ENCODE assay signal across 23 cellular contexts in the genomic region with DNA sequence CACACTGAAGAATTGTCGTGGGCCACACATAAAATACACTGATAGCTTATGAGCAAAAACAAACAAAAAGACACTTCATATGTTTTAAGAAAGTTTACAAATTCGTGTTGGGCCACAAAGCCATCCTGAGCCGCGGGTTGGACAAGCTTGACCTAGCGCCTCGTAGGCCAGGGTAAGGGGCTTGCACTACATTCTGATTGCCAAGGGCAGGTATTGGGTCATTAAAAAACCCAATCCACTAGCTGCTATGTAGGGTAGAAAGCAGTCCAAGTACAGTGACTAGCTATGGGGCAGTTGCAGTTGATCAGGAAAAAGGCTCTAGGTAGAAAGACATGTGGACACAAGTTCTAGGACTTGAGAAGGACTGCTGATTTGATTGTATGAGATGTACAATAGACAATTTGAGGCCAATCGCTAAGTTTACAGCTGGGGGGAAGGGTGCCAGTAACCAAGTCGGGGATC. TPM values are rescaled to one million over a fixed set of nuclear protein-coding genes. Genes with fewer than 3 reads are reported as not detected.
A peak's percentile ranks its signal among the peaks of the same experiment; 100 is the strongest.
DNase-seq lines count a peak whose midpoint lies in the region; ATAC-seq, FAIRE-seq and TF ChIP-seq lines count a peak whose summit lies in the region.
"Had no signal": no experiment of that assay in that cellular context is flagged by ENCODE, and none has a peak within 500 bp of the region (broad histone marks: within the 10 kb centered on the region; RNA-seq: fewer than 3 reads in every experiment).

No MANE protein-coding gene starts in this region.

- no peaks in the 10 kb centered on the region for H3K9me1 ChIP-seq in endothelial cell of umbilical vein (replicated peaks; ENCODE audit: control insufficient read depth, extremely low read depth, insufficient read depth, low read length)

- no peak overlapping the region for H2BK20ac ChIP-seq in H9 (ENCODE audit: low read depth, low read length, poor library complexity, severe bottlenecking)

- peak; percentile 46 for TF ChIP-seq POLR2A in endothelial cell of umbilical vein (IDR thresholded peaks at IDR 0.05; ENCODE audit: low read depth, low read length)

- no peak for TF ChIP-seq CTCF in SK-N-SH (IDR thresholded peaks at IDR 0.05)
- TF ChIP-seq CTCF in H9 (conservative IDR thresholded peaks at IDR 0.05) = no peak
- no peak for TF ChIP-seq CTCF in endothelial cell of umbilical vein (IDR thresholded peaks at IDR 0.05; ENCODE audit: extremely low read depth in 1 of 2, insufficient read depth in 1 of 2, low read depth in 1 of 2, low read length in 2 of 2)

- DNase-seq in SK-N-SH (no peak), H9 (no peak), endothelial cell of umbilical vein (ENCODE audit: low read depth, low spot score) (no peak), neuronal stem cell (ENCODE audit: low spot score) (no peak), MV-4-11 (lab: John Stamatoyannopoulos, UW) (no peak), GM03348 (ENCODE audit: low spot score) (no peak)
- DNase-seq: 8988T; activated CD4-positive, CD25-positive, alpha-beta regulatory T cell; activated CD8-positive, alpha-beta memory T cell treated with anti-CD3 and anti-CD28 coated beads, Interleukin-2, amount 10 ng/mL, durations not matched to agents 7 days and 5 days; activated naive CD4-positive, alpha-beta T cell treated with Interleukin-2 at 50 U/mL for 16 hours; brain microvascular endothelial cell; left lung; MM.1S; NCI-H187; psoas muscle; Right ventricle myocardium superior; T-helper 2 cell; thyroid gland had no signal

- H2BK15ac ChIP-seq in H9 (ENCODE audit: low read depth, low read length) (no peak overlapping the region), neuronal stem cell (ENCODE audit: low read length) (no peak overlapping the region)

- H3K79me2 ChIP-seq in SK-N-SH (ENCODE audit: insufficient read depth) = no peaks in the 10 kb centered on the region
- no peaks in the 10 kb centered on the region for H3K79me2 ChIP-seq in H9 (ENCODE audit: insufficient read depth, low read length)
- H3K79me2 ChIP-seq in endothelial cell of umbilical vein (ENCODE audit: control insufficient read depth, insufficient read depth, low read length) = peaks cover 2% of the 10 kb centered on the region

- no peak overlapping the region for H3K4ac ChIP-seq in H9 (ENCODE audit: low read depth, low read length)
- no peak overlapping the region for H3K4ac ChIP-seq in neuronal stem cell (ENCODE audit: low read length)

- H3K4me3 Mint-ChIP-seq in H9 = no peak overlapping the region
- H3K4me3 Mint-ChIP-seq: activated CD8-positive, alpha-beta memory T cell treated with anti-CD3 and anti-CD28 coated beads, Interleukin-2, amount 10 ng/mL, durations not matched to agents 7 days and 5 days; CD14-positive monocyte had no signal

- H4K8ac ChIP-seq in H9 (replicated peaks; ENCODE audit: insufficient read length, low read depth, low read length) = no peak overlapping the region
- no peak overlapping the region for H4K8ac ChIP-seq in neuronal stem cell (ENCODE audit: low read depth, low read length)

- H3K14ac ChIP-seq in H9 (ENCODE audit: insufficient read depth, low read length) (no peak overlapping the region), neuronal stem cell (ENCODE audit: low read length) (no peak overlapping the region)

- ATAC-seq in SK-N-SH treated with all-trans-retinoic acid at 6 μM for 48 hours (no peak), HG02571 (IDR thresholded peaks at IDR 0.05; ENCODE audit: unreplicated experiment) (no peak)
- ATAC-seq: activated CD8-positive, alpha-beta memory T cell treated with anti-CD3 and anti-CD28 coated beads, Interleukin-2, amount 10 ng/mL, durations not matched to agents 7 days and 5 days; left lung had no signal

- H3K27me3 Mint-ChIP-seq in H9 (ENCODE audit: low read depth) = no peaks in the 10 kb centered on the region; the same call in 1 of the 2 replicates
- H3K27me3 Mint-ChIP-seq: activated CD8-positive, alpha-beta memory T cell treated with anti-CD3 and anti-CD28 coated beads, Interleukin-2, amount 10 ng/mL, durations not matched to agents 7 days and 5 days had no signal

- H4K91ac ChIP-seq in H9 (ENCODE audit: insufficient read length, low read depth, low read length) (no peak overlapping the region), neuronal stem cell (ENCODE audit: low read depth, low read length, poor library complexity) (no peak overlapping the region)

- H3K27me3 ChIP-seq in SK-N-SH (ENCODE audit: insufficient read depth) (no peaks in the 10 kb centered on the region), H9 (ENCODE audit: insufficient read depth, low read length) (no peaks in the 10 kb centered on the region), endothelial cell of umbilical vein (ENCODE audit: control insufficient read depth in 2 of 2, insufficient read depth in 2 of 2, low read length in 2 of 2) (no peaks in the 10 kb centered on the region), neuronal stem cell (ENCODE audit: control insufficient read depth in 3 of 3, insufficient read depth in 3 of 3, low read depth in 1 of 3, low read length in 3 of 3) (no peaks in the 10 kb centered on the region)
- H3K27me3 ChIP-seq: brain microvascular endothelial cell, left lung, thyroid gland had no signal

- H3K9me3 Mint-ChIP-seq in H9 = no peaks in the 10 kb centered on the region
- H3K9me3 Mint-ChIP-seq: CD14-positive monocyte had no signal

- peaks cover 8 to 16% of the 10 kb centered on the region in 2 experiments; a peak in 3 of 4 replicates for H3K4me1 Mint-ChIP-seq in H9
- H3K4me1 Mint-ChIP-seq: CD14-positive monocyte had no signal

- H4K20me1 ChIP-seq in SK-N-SH (ENCODE audit: insufficient read depth) = no peaks in the 10 kb centered on the region
- no peaks in the 10 kb centered on the region for H4K20me1 ChIP-seq in H9 (ENCODE audit: control insufficient read depth, insufficient read depth, insufficient read length)
- H4K20me1 ChIP-seq in endothelial cell of umbilical vein (replicated peaks; ENCODE audit: control insufficient read depth, extremely low read depth, insufficient read depth, low read length) = no peaks in the 10 kb centered on the region

- FAIRE-seq in endothelial cell of umbilical vein (lab: Jason Lieb, UNC) = no peak
- FAIRE-seq: frontal cortex had no signal

- TF ChIP-seq RAD21 in SK-N-SH (IDR thresholded peaks at IDR 0.05; ENCODE audit: low read length) = no peak

- H3K18ac ChIP-seq in H9 (ENCODE audit: insufficient read length, low read depth, low read length) (no peak overlapping the region), neuronal stem cell (ENCODE audit: low read length) (no peak overlapping the region)

- intact Hi-C loops in endothelial cell of umbilical vein (cut with micrococcal nuclease) = no loop called here

- POLR2A ChIA-PET in SK-N-SH (lab: Yijun Ruan, JAX) = interaction anchor here (0.6 kb wide), 1 partner anchor 38 kb away, joined by 3 read pairs; no protein-coding TSS in a partner anchor
- POLR2A ChIA-PET in endothelial cell of umbilical vein (lab: Charles Lee) = no interaction called here

- H2AK5ac ChIP-seq in H9 (ENCODE audit: insufficient read length, low read length) (no peak overlapping the region), neuronal stem cell (ENCODE audit: low read depth, low read length) (no peak overlapping the region)

- peak overlapping the region in 2 of 3 experiments; percentile 41; a peak in 3 of 7 replicates for H3K27ac Mint-ChIP-seq in H9

- H4K5ac ChIP-seq in H9 (ENCODE audit: insufficient read length, low read depth, low read length) = no peak overlapping the region

- H3F3A ChIP-seq in SK-N-SH (replicated peaks; ENCODE audit: insufficient read depth) = peaks cover 17% of the 10 kb centered on the region

- no peak overlapping the region for H2BK5ac ChIP-seq in H9 (ENCODE audit: insufficient read length, low read length)
- no peak overlapping the region for H2BK5ac ChIP-seq in neuronal stem cell (ENCODE audit: low read length)

- H3K36me3 ChIP-seq in SK-N-SH (replicated peaks in 1 of 2; ENCODE audit: control insufficient read depth in 1 of 2, insufficient read depth in 2 of 2, low read length in 1 of 2) (peaks cover 40 to 52% of the 10 kb centered on the region in 2 experiments), endothelial cell of umbilical vein (ENCODE audit: control insufficient read depth in 2 of 2, extremely low read depth in 1 of 2, insufficient read depth in 2 of 2, low read length in 2 of 2) (peaks cover 45 to 52% of the 10 kb centered on the region in 2 experiments), neuronal stem cell (replicated peaks in 1 of 2; ENCODE audit: control insufficient read depth in 2 of 2, insufficient read depth in 2 of 2, low read length in 2 of 2) (peaks cover 34 to 77% of the 10 kb centered on the region in 2 donors)

- no peak overlapping the region for H3K4me2 ChIP-seq in SK-N-SH
- H3K4me2 ChIP-seq in H9 (ENCODE audit: insufficient read depth, insufficient read length, low read length) = no peak overlapping the region
- no peak overlapping the region for H3K4me2 ChIP-seq in endothelial cell of umbilical vein (ENCODE audit: insufficient read depth, low read length)
- no peak overlapping the region for H3K4me2 ChIP-seq in neuronal stem cell (ENCODE audit: insufficient read depth, low read length, poor library complexity, severe bottlenecking)

- no peak overlapping the region for H2AFZ ChIP-seq in SK-N-SH (ENCODE audit: low read depth)
- no peak overlapping the region for H2AFZ ChIP-seq in H9 (ENCODE audit: low read length)
- H2AFZ ChIP-seq in endothelial cell of umbilical vein (ENCODE audit: low read depth, low read length) = no peak overlapping the region
- no peak overlapping the region for H2AFZ ChIP-seq in neuronal stem cell (ENCODE audit: low read length)

- no peak for TF ChIP-seq EP300 in SK-N-SH (IDR thresholded peaks at IDR 0.05; ENCODE audit: borderline replicate concordance in 1 of 2, low read depth in 1 of 2, low read length in 1 of 2)

- no peak overlapping the region for H3K9ac ChIP-seq in SK-N-SH
- no peak overlapping the region for H3K9ac ChIP-seq in H9 (ENCODE audit: extremely low read depth, insufficient read length, low read length)
- H3K9ac ChIP-seq in endothelial cell of umbilical vein (replicated peaks; ENCODE audit: extremely low read depth, insufficient read depth, low read length) = no peak overlapping the region
- no peak overlapping the region for H3K9ac ChIP-seq in neuronal stem cell (ENCODE audit: low read depth, low read length, poor library complexity)

- H3K27ac ChIP-seq in SK-N-SH (ENCODE audit: low read depth in 2 of 2, low read length in 1 of 2) = no peak overlapping the region
- H3K27ac ChIP-seq in H9 (ENCODE audit: insufficient read length, low read depth, low read length) = no peak overlapping the region
- no peak overlapping the region for H3K27ac ChIP-seq in endothelial cell of umbilical vein (ENCODE audit: insufficient read depth, low read depth, low read length)
- peak overlapping the region; percentile 28 for H3K27ac ChIP-seq in neuronal stem cell (replicated peaks; ENCODE audit: low read length)
- H3K27ac ChIP-seq: brain microvascular endothelial cell, left lung, psoas muscle, thyroid gland had no signal

- dilution Hi-C loops in endothelial cell of umbilical vein (cut with MboI; ENCODE audit: extremely low pct_ligation_motif_present, low sequenced_read_pairs) = no loop called here

- H2BK120ac ChIP-seq in H9 (ENCODE audit: low read depth, low read length, poor library complexity, severe bottlenecking) = no peak overlapping the region
- no peak overlapping the region for H2BK120ac ChIP-seq in neuronal stem cell (ENCODE audit: low read depth, low read length)

- H3K23ac ChIP-seq in H9 (ENCODE audit: insufficient read length, low read depth, low read length) (no peak overlapping the region), neuronal stem cell (ENCODE audit: low read depth, low read length, poor library complexity) (no peak overlapping the region)

- H3K9me2 ChIP-seq in SK-N-SH = no peaks in the 10 kb centered on the region

- H3K4me1 ChIP-seq in SK-N-SH (ENCODE audit: control insufficient read depth in 1 of 2, insufficient read depth in 2 of 2, low read depth in 1 of 2, low read length in 1 of 2) (no peaks in the 10 kb centered on the region), H9 (ENCODE audit: insufficient read depth, low read length) (no peaks in the 10 kb centered on the region), endothelial cell of umbilical vein (ENCODE audit: control insufficient read depth, extremely low read depth, insufficient read depth, low read length) (no peaks in the 10 kb centered on the region), neuronal stem cell (ENCODE audit: control insufficient read depth in 2 of 2, insufficient read depth in 1 of 2, low read depth in 1 of 2, low read length in 2 of 2) (no peaks in the 10 kb centered on the region)
- H3K4me1 ChIP-seq: left lung had no signal

- no peak overlapping the region for H2BK12ac ChIP-seq in H9 (ENCODE audit: insufficient read length, low read depth, low read length)
- no peak overlapping the region for H2BK12ac ChIP-seq in neuronal stem cell (ENCODE audit: low read length)

- no peaks in the 10 kb centered on the region for H3K23me2 ChIP-seq in H9 (ENCODE audit: insufficient read length, low read depth, low read length, poor library complexity, severe bottlenecking)

- H3K9me3 ChIP-seq in SK-N-SH = no peaks in the 10 kb centered on the region
- H3K9me3 ChIP-seq in H9 (ENCODE audit: control insufficient read depth, low read depth, low read length) = no peaks in the 10 kb centered on the region
- no peaks in the 10 kb centered on the region for H3K9me3 ChIP-seq in endothelial cell of umbilical vein (replicated peaks; ENCODE audit: control insufficient read depth, insufficient read depth, low read length)
- H3K9me3 ChIP-seq in neuronal stem cell (replicated peaks in 1 of 2; ENCODE audit: control insufficient read depth in 2 of 2, insufficient read depth in 1 of 2, low read depth in 1 of 2, low read length in 2 of 2) = no peaks in the 10 kb centered on the region
- H3K9me3 ChIP-seq: left lung, psoas muscle, thyroid gland had no signal

- no TSS peak for BruUV-seq in endothelial cell of umbilical vein (replicated peaks; lab: Mats Ljungman, UMichigan)

- no peak overlapping the region for H3K4me3 ChIP-seq in SK-N-SH (ENCODE audit: low read depth in 2 of 2, low read length in 1 of 2)
- H3K4me3 ChIP-seq in endothelial cell of umbilical vein (replicated peaks in 1 of 3; ENCODE audit: insufficient read depth in 1 of 3, low read depth in 1 of 3, low read length in 3 of 3) = no peak overlapping the region
- no peak overlapping the region for H3K4me3 ChIP-seq in neuronal stem cell (ENCODE audit: low read length in 2 of 2)
- H3K4me3 ChIP-seq: left lung, psoas muscle, thyroid gland had no signal

- no peak overlapping the region for H3T11ph ChIP-seq in H9 (ENCODE audit: low read length)

- 84% methylated on average over 8 of the region's 8 CpGs for WGBS in SK-N-SH (ENCODE audit: low lambda C conversion rate)
- no CpG with 5 or more reads among the region's 8 CpGs for WGBS in H9 (ENCODE audit: extremely low coverage, insufficient read length, low lambda C conversion rate)
- WGBS in neuronal stem cell (ENCODE audit: extremely low coverage in 2 of 2, insufficient read length in 2 of 2, insufficient replicate concordance in 1 of 2), 2 donors = no CpG with 5 or more reads among the region's 8 CpGs

- peaks cover 36 to 66% (median 60%) of the 10 kb centered on the region in 3 experiments for H3K36me3 Mint-ChIP-seq in H9 (ENCODE audit: insufficient read depth in 1 of 3, low read depth in 3 of 3)

- no peaks in the 10 kb centered on the region for H3K79me1 ChIP-seq in H9 (ENCODE audit: insufficient read depth, low read depth, low read length, poor library complexity, severe bottlenecking)
- H3K79me1 ChIP-seq in neuronal stem cell (ENCODE audit: low read depth, low read length) = no peaks in the 10 kb centered on the region

- CTCF ChIA-PET in SK-N-SH (lab: Yijun Ruan, JAX) = interaction anchor here (1.1 kb wide), 1 partner anchor 10 kb away, joined by 3 read pairs; no protein-coding TSS in a partner anchor
- CTCF ChIA-PET in endothelial cell of umbilical vein (lab: Charles Lee) = interaction anchor here (1.3 to 2.0 kb wide), 3 partner anchors 20 to 430 kb away, joined by 3 to 6 read pairs (median 4); a partner anchor contains a TSS

- H3K56ac ChIP-seq in H9 (ENCODE audit: insufficient read length, low read depth, low read length) = no peak overlapping the region

RNA-seq across cellular contexts. Expression of a gene that starts 14.0 kb away (rescaled TPM):
- polyA plus RNA-seq in SK-N-SH (2012; rRNA removed) (16.5 and 17.1 TPM in 2 replicates), endothelial cell of umbilical vein (61.3 and 64.2 TPM in 2 replicates)
- polyA plus RNA-seq in SK-N-SH (2012; cell fraction: cytosol; rRNA removed) = 17.9 and 19.3 TPM in 2 replicates
- 7.7 and 13.2 TPM in 2 replicates for polyA plus RNA-seq in SK-N-SH (2012; cell fraction: nucleus; rRNA removed)
- total RNA-seq in H9 (2021) (7.2 and 7.3 TPM in 2 replicates), endothelial cell of umbilical vein (28.6 and 40.2 TPM in 2 replicates)
- 43.3 and 51.0 TPM in 2 replicates for polyA plus RNA-seq in endothelial cell of umbilical vein (2011; cell fraction: cytosol; rRNA removed)
- polyA plus RNA-seq in endothelial cell of umbilical vein (2011; cell fraction: nucleus; rRNA removed) = 14.6 and 14.7 TPM in 2 replicates
- polyA plus RNA-seq in endothelial cell of umbilical vein (2012) = 38.8 and 48.6 TPM in 2 replicates
- 36.3 and 46.6 TPM in 2 replicates for polyA minus RNA-seq in endothelial cell of umbilical vein
- 6.3 TPM for polyA minus RNA-seq in endothelial cell of umbilical vein (2011; cell fraction: cytosol; rRNA and poly(A)+ RNA removed)
- polyA minus RNA-seq in endothelial cell of umbilical vein (2011; cell fraction: nucleus; rRNA and poly(A)+ RNA removed) = 6.4 and 6.6 TPM in 2 replicates
- polyA plus RNA-seq in neuronal stem cell (2013, experiment 1 of 2) = 11.1 TPM
- polyA plus RNA-seq in neuronal stem cell (2013, experiment 2 of 2) = 11.0 TPM
- polyA plus RNA-seq: CD14-positive monocyte had no signal

RNA-seq across cellular contexts. Expression of a gene that starts 24.2 kb away (rescaled TPM):
- polyA plus RNA-seq in SK-N-SH (2012; rRNA removed) (111 and 178 TPM in 2 replicates), endothelial cell of umbilical vein (402 and 454 TPM in 2 replicates)
- polyA plus RNA-seq in SK-N-SH (2012; cell fraction: cytosol; rRNA removed) = 76.6 and 90.6 TPM in 2 replicates
- 338 and 400 TPM in 2 replicates for polyA plus RNA-seq in SK-N-SH (2012; cell fraction: nucleus; rRNA removed)
- total RNA-seq in H9 (2021) (529 and 538 TPM in 2 replicates), endothelial cell of umbilical vein (377 and 393 TPM in 2 replicates)
- polyA plus RNA-seq in endothelial cell of umbilical vein (2011; cell fraction: cytosol; rRNA removed) = 166 and 206 TPM in 2 replicates
- 1,464 and 1,816 TPM in 2 replicates for polyA plus RNA-seq in endothelial cell of umbilical vein (2011; cell fraction: nucleus; rRNA removed)
- polyA plus RNA-seq in endothelial cell of umbilical vein (2012) = 151 and 173 TPM in 2 replicates
- 863 and 927 TPM in 2 replicates for polyA minus RNA-seq in endothelial cell of umbilical vein
- polyA minus RNA-seq in endothelial cell of umbilical vein (2011; cell fraction: cytosol; rRNA and poly(A)+ RNA removed) = 170 TPM
- 787 and 915 TPM in 2 replicates for polyA minus RNA-seq in endothelial cell of umbilical vein (2011; cell fraction: nucleus; rRNA and poly(A)+ RNA removed)
- 260 TPM for polyA plus RNA-seq in neuronal stem cell (2013, experiment 1 of 2)
- 263 TPM for polyA plus RNA-seq in neuronal stem cell (2013, experiment 2 of 2)

RNA-seq across cellular contexts. Expression of a gene that starts 26.9 kb away (rescaled TPM):
- polyA plus RNA-seq in SK-N-SH (2012; rRNA removed) (not detected in 2 replicates), endothelial cell of umbilical vein (not detected in 2 replicates)
- not detected in 2 replicates for polyA plus RNA-seq in SK-N-SH (2012; cell fraction: cytosol; rRNA removed)
- polyA plus RNA-seq in SK-N-SH (2012; cell fraction: nucleus; rRNA removed) = not detected in 2 replicates
- total RNA-seq in H9 (2021) (0.88 and 0.92 TPM in 2 replicates), endothelial cell of umbilical vein (not detected in 2 replicates)
- polyA plus RNA-seq in endothelial cell of umbilical vein (2011; cell fraction: cytosol; rRNA removed) = not detected in 2 replicates
- not detected in 2 replicates for polyA plus RNA-seq in endothelial cell of umbilical vein (2011; cell fraction: nucleus; rRNA removed)
- polyA plus RNA-seq in endothelial cell of umbilical vein (2012) = not detected in 2 replicates
- polyA minus RNA-seq in endothelial cell of umbilical vein = not detected in 2 replicates
- not detected for polyA minus RNA-seq in endothelial cell of umbilical vein (2011; cell fraction: cytosol; rRNA and poly(A)+ RNA removed)
- not detected in 2 replicates for polyA minus RNA-seq in endothelial cell of umbilical vein (2011; cell fraction: nucleus; rRNA and poly(A)+ RNA removed)
- polyA plus RNA-seq in neuronal stem cell (2013, experiment 1 of 2) = 6.0 TPM
- 5.6 TPM for polyA plus RNA-seq in neuronal stem cell (2013, experiment 2 of 2)
- total RNA-seq: activated CD8-positive, alpha-beta memory T cell treated with anti-CD3 and anti-CD28 coated beads, Interleukin-2, amount 10 ng/mL, durations not matched to agents 7 days and 5 days; left lung; NCI-H460; psoas muscle; thyroid gland had no signal
- polyA plus RNA-seq: CD14-positive monocyte had no signal
